1 cellular context compared by ENCODE assay signal in the genomic region with DNA sequence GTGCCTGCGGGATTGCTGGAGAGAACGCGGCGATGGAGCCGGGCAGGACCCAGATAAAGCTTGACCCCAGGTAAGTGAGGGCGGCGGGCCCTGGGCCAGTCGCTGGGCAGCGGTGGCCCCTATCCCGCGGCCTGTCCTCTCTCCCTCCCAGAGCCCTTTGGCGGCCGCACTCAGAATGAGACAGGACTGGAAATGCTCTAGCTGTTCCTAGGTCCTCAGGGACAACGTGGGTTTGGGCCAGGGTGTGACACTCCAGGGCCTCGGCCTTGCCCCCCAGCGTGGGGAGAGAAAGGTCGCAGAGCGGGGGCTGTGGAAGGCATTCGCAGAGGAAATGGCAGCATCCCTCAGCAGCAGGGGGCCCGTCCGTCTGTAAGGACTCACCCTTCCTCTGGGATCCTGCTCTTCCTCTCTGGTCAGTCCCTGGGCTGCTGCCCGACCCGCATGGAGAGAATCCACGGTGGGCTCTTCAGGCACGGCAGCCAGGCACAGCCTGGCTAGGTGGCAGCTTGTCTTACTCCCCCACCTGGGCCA.
TF ChIP-seq lines count a peak whose summit lies in the region.

No MANE protein-coding gene starts in this region.

TF ChIP-seq in HepG2, 621 proteins besides CTCF, POLR2A, EP300 and RAD21:
- TF ChIP-seq CBX2 (IDR thresholded peaks at IDR 0.05; ENCODE audit: low read depth, low read length): no peak
- no peak for TF ChIP-seq CBX2 (CRISPR knock-in tag; IDR thresholded peaks at IDR 0.05; ENCODE audit: low read depth)
- TF ChIP-seq ZKSCAN5 (CRISPR knock-in tag; IDR thresholded peaks at IDR 0.05): 0 out of 2 replicates have a peak, but pooled peaks have one; percentile 27
- TF ChIP-seq GLI4 (CRISPR knock-in tag; IDR thresholded peaks at IDR 0.05; ENCODE audit: borderline replicate concordance): no peak
- TF ChIP-seq ZNF883 (CRISPR knock-in tag; IDR thresholded peaks at IDR 0.05; ENCODE audit: not compliant biosample characterization): peak; percentile 22
- TF ChIP-seq RXRA (CRISPR knock-in tag; IDR thresholded peaks at IDR 0.05): 0 out of 2 replicates have a peak, but pooled peaks have one; percentile 14
- TF ChIP-seq REXO4 (CRISPR knock-in tag; IDR thresholded peaks at IDR 0.05; ENCODE audit: borderline replicate concordance): no peak
- no peak for TF ChIP-seq POGZ (CRISPR knock-in tag; IDR thresholded peaks at IDR 0.05)
- TF ChIP-seq, protein P1, sequence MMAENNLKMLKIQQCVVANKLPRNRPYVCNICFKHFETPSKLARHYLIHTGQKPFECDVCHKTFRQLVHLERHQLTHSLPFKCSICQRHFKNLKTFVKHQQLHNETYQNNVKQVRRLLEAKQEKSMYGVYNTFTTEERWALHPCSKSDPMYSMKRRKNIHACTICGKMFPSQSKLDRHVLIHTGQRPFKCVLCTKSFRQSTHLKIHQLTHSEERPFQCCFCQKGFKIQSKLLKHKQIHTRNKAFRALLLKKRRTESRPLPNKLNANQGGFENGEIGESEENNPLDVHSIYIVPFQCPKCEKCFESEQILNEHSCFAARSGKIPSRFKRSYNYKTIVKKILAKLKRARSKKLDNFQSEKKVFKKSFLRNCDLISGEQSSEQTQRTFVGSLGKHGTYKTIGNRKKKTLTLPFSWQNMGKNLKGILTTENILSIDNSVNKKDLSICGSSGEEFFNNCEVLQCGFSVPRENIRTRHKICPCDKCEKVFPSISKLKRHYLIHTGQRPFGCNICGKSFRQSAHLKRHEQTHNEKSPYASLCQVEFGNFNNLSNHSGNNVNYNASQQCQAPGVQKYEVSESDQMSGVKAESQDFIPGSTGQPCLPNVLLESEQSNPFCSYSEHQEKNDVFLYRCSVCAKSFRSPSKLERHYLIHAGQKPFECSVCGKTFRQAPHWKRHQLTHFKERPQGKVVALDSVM (CRISPR knock-in tag; IDR thresholded peaks at IDR 0.05): peak; percentile 13; the same call in 1 of the 2 replicates
- TF ChIP-seq, protein P2, sequence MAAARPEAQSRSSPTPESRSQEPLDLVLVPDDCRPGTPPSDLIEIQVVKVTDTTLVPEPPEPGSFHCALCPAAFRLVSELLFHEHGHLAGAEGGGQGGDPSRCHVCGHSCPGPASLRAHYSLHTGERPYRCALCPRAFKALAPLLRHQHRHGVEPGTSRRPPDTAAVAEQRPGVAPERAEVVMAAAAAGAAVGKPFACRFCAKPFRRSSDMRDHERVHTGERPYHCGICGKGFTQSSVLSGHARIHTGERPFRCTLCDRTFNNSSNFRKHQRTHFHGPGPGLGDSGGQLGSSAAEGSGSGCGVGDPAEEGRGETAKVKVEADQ (CRISPR knock-in tag; IDR thresholded peaks at IDR 0.05; ENCODE audit: borderline replicate concordance): peak; percentile 62; the same call in 1 of the 2 replicates
- TF ChIP-seq DMAP1 (CRISPR knock-in tag; IDR thresholded peaks at IDR 0.05): 0 out of 2 replicates have a peak, but pooled peaks have one; percentile 25
- TF ChIP-seq MBNL3 (CRISPR knock-in tag; conservative IDR thresholded peaks at IDR 0.05): no peak
- TF ChIP-seq SALL1 (CRISPR knock-in tag; IDR thresholded peaks at IDR 0.05): peak; percentile 11; the same call in 1 of the 2 replicates
- TF ChIP-seq ESRRA (CRISPR knock-in tag; IDR thresholded peaks at IDR 0.05; ENCODE audit: low read depth): 0 out of 2 replicates have a peak, but pooled peaks have one; percentile 1
- TF ChIP-seq ZMYM2 (CRISPR knock-in tag; IDR thresholded peaks at IDR 0.05): no peak
- no peak for TF ChIP-seq HMGA1 (CRISPR knock-in tag; conservative IDR thresholded peaks at IDR 0.05)
- TF ChIP-seq SAP130 (CRISPR knock-in tag; IDR thresholded peaks at IDR 0.05; ENCODE audit: low read depth): peak; percentile 4; the same call in 1 of the 2 replicates
- TF ChIP-seq, protein P3, sequence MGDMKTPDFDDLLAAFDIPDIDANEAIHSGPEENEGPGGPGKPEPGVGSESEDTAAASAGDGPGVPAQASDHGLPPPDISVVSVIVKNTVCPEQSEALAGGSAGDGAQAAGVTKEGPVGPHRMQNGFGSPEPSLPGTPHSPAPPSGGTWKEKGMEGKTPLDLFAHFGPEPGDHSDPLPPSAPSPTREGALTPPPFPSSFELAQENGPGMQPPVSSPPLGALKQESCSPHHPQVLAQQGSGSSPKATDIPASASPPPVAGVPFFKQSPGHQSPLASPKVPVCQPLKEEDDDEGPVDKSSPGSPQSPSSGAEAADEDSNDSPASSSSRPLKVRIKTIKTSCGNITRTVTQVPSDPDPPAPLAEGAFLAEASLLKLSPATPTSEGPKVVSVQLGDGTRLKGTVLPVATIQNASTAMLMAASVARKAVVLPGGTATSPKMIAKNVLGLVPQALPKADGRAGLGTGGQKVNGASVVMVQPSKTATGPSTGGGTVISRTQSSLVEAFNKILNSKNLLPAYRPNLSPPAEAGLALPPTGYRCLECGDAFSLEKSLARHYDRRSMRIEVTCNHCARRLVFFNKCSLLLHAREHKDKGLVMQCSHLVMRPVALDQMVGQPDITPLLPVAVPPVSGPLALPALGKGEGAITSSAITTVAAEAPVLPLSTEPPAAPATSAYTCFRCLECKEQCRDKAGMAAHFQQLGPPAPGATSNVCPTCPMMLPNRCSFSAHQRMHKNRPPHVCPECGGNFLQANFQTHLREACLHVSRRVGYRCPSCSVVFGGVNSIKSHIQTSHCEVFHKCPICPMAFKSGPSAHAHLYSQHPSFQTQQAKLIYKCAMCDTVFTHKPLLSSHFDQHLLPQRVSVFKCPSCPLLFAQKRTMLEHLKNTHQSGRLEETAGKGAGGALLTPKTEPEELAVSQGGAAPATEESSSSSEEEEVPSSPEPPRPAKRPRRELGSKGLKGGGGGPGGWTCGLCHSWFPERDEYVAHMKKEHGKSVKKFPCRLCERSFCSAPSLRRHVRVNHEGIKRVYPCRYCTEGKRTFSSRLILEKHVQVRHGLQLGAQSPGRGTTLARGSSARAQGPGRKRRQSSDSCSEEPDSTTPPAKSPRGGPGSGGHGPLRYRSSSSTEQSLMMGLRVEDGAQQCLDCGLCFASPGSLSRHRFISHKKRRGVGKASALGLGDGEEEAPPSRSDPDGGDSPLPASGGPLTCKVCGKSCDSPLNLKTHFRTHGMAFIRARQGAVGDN (CRISPR knock-in tag; IDR thresholded peaks at IDR 0.05): peak; percentile 60; the same call in 1 of the 2 replicates
- TF ChIP-seq ZNF746 (CRISPR knock-in tag; IDR thresholded peaks at IDR 0.05): no peak
- no peak for TF ChIP-seq XRCC5 (optimal IDR thresholded peaks at IDR 0.05; ENCODE audit: low read length)
- TF ChIP-seq ZNF263 (CRISPR knock-in tag; IDR thresholded peaks at IDR 0.05): 0 out of 2 replicates have a peak, but pooled peaks have one; percentile 23
- TF ChIP-seq ZBTB38 (CRISPR knock-in tag; IDR thresholded peaks at IDR 0.05): peak; percentile 74
- peak; percentile 43; the same call in 1 of the 2 replicates for TF ChIP-seq ZNF274 (CRISPR knock-in tag; IDR thresholded peaks at IDR 0.05)
